In genomic region chr6:105593056-105593455, GRCh38 we compare ENCODE assay signal across 19 cellular contexts.
DNase-seq lines count a peak whose midpoint lies in the region; ATAC-seq and TF ChIP-seq lines count a peak whose summit lies in the region.
"Had no signal": no experiment of that assay in that cellular context is flagged by ENCODE, and none has a peak within 500 bp of the region (broad histone marks: within the 10 kb centered on the region; RNA-seq: fewer than 3 reads in every experiment).

No MANE protein-coding gene starts in this region.

- no peak for ATAC-seq in psoas muscle
- ATAC-seq: left lobe of liver; stimulated activated memory B cell treated with anti-CD40 and anti-IgM and Interleukin-4, amounts not matched to agents 10 μg/mL and 1 μg/mL and 100 μg/mL, for 72 hours had no signal

- no peak overlapping the region for H3K4me3 ChIP-seq in psoas muscle
- H3K4me3 ChIP-seq: spleen, transverse colon had no signal

- no peaks in the 10 kb centered on the region for H3K27me3 ChIP-seq in psoas muscle (ENCODE audit: insufficient read depth in 3 of 3, low read length in 2 of 3)
- H3K27me3 ChIP-seq: spleen, transverse colon had no signal

- H3K9me3 Mint-ChIP-seq in neural crest cell, result no peaks in the 10 kb centered on the region
- H3K9me3 Mint-ChIP-seq: stimulated activated memory B cell treated with anti-CD40 and anti-IgM and Interleukin-4, amounts not matched to agents 10 μg/mL and 1 μg/mL and 100 μg/mL, for 72 hours had no signal

- H3K27ac ChIP-seq in cingulate gyrus (ENCODE audit: low read depth, low read length) (peak overlapping the region; percentile 55), psoas muscle (no peak overlapping the region)
- H3K27ac ChIP-seq: spleen had no signal

- 74 to 89% (median 79%) methylated on average over 3 of the region's 3 CpGs for WGBS in psoas muscle, 3 donors

- H3K4me3 Mint-ChIP-seq in neural crest cell, result no peak overlapping the region
- H3K4me3 Mint-ChIP-seq: activated CD4-positive, alpha-beta T cell treated with anti-CD3 and anti-CD28 coated beads, Interleukin-2, amount 10 ng/mL, durations not matched to agents 24 days and 14 days; CD4-positive, CD25-positive, alpha-beta regulatory T cell; stimulated activated memory B cell treated with anti-CD40 and anti-IgM and Interleukin-4, amounts not matched to agents 10 μg/mL and 1 μg/mL and 100 μg/mL, for 72 hours had no signal

- peak; percentile 85 for DNase-seq in ELR (ENCODE audit: low read depth)
- peak; percentile 94 for DNase-seq in RPMI7951 (ENCODE audit: low read depth)
- DNase-seq in neural crest cell (ENCODE audit: low read depth, low spot score), result no peak
- no peak for DNase-seq in GM10266 (ENCODE audit: extremely low spot score)
- no peak for DNase-seq in retina
- no peak for DNase-seq in T1000 (lab: John Stamatoyannopoulos, UW)
- no peak for DNase-seq in psoas muscle
- DNase-seq: activated CD4-positive, alpha-beta T cell treated with anti-CD3 and anti-CD28 coated beads, Interleukin-2, amount 10 ng/mL, durations not matched to agents 24 days and 14 days; activated naive CD4-positive, alpha-beta T cell treated with anti-CD3 and anti-CD28 coated beads, Interleukin-2, amount 50 U/mL, for 16 hours; CD4-positive, CD25-positive, alpha-beta regulatory T cell; dermis blood vessel endothelial cell; hypothalamus; KG1; NCI-H1105; spleen; transverse colon had no signal

- no peaks in the 10 kb centered on the region for H3K36me3 ChIP-seq in psoas muscle (ENCODE audit: insufficient read depth in 1 of 2, low read depth in 1 of 2)
- H3K36me3 ChIP-seq: spleen, transverse colon had no signal

- no peaks in the 10 kb centered on the region for H3K4me1 ChIP-seq in psoas muscle

- peaks cover 39% of the 10 kb centered on the region for H3K4me1 Mint-ChIP-seq in neural crest cell

- H3K9me3 ChIP-seq in psoas muscle, result no peaks in the 10 kb centered on the region
- H3K9me3 ChIP-seq: spleen, transverse colon had no signal

- no peak for TF ChIP-seq CTCF in neural crest cell (conservative IDR thresholded peaks at IDR 0.05)
- no peak for TF ChIP-seq CTCF in GM10266 (IDR thresholded peaks at IDR 0.05; ENCODE audit: control insufficient read depth, insufficient read depth, low read depth, missing control alignments)
- TF ChIP-seq CTCF in psoas muscle (IDR thresholded peaks at IDR 0.05), result no peak

- H3K36me3 Mint-ChIP-seq in neural crest cell (ENCODE audit: low read depth), result no peaks in the 10 kb centered on the region
- H3K36me3 Mint-ChIP-seq: CD4-positive, CD25-positive, alpha-beta regulatory T cell; stimulated activated memory B cell treated with anti-CD40 and anti-IgM and Interleukin-4, amounts not matched to agents 10 μg/mL and 1 μg/mL and 100 μg/mL, for 72 hours had no signal

- intact Hi-C loops in psoas muscle (cut with DNase I), result no loop called here

- peak overlapping the region; percentile 23 for H3K27ac Mint-ChIP-seq in neural crest cell (ENCODE audit: unreplicated experiment)
- H3K27ac Mint-ChIP-seq: stimulated activated memory B cell treated with anti-CD40 and anti-IgM and Interleukin-4, amounts not matched to agents 10 μg/mL and 1 μg/mL and 100 μg/mL, for 72 hours had no signal

- no peaks in the 10 kb centered on the region for H3K27me3 Mint-ChIP-seq in neural crest cell (ENCODE audit: low read depth)
- H3K27me3 Mint-ChIP-seq: CD4-positive, CD25-positive, alpha-beta regulatory T cell; stimulated activated memory B cell treated with anti-CD40 and anti-IgM and Interleukin-4, amounts not matched to agents 10 μg/mL and 1 μg/mL and 100 μg/mL, for 72 hours had no signal

Comparison
In these comparisons a context has a peak if more than half of its experiments do, and no peak if none do; other contexts are left out.
1. DNase-seq: peak in ELR (single experiment) and RPMI7951 (single experiment); none in neural crest cell (single experiment), GM10266 (single experiment), retina (single experiment), T1000 (single experiment) and psoas muscle (0 of 2).